In the genomic region with DNA sequence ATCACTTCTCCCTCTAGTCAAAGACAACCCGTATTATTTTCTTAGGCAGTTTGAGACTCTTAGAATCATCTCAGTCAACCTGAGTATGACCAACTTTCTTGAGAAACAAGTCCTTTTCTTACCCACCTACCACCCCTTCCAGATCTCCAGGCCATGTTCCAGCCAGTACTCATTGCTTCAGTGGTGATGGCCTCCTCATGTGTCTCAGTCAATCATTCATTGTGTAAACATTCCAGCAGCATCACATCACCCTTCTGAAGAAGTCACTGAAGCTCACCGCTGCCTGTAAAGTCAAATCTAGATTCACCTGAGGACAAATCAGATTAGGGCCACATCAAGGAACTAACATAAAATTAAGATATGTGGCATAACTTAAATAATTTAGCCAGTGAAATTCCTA, we compare ENCODE assay signal across 16 cellular contexts.
DNase-seq lines count a peak whose midpoint lies in the region; ATAC-seq, FAIRE-seq and TF ChIP-seq lines count a peak whose summit lies in the region.
"Had no signal": no experiment of that assay in that cellular context is flagged by ENCODE, and none has a peak within 500 bp of the region (broad histone marks: within the 10 kb centered on the region; RNA-seq: fewer than 3 reads in every experiment).

No MANE protein-coding gene starts in this region.

- no peak for TF ChIP-seq EP300 in suprapubic skin (IDR thresholded peaks at IDR 0.05)

- peak; percentile 63 for FAIRE-seq in keratinocyte (lab: Jason Lieb, UNC)
- FAIRE-seq: A204.1 had no signal

- no peak for ATAC-seq in CD4-positive, alpha-beta T cell (ENCODE audit: poor library complexity)
- ATAC-seq: activated CD8-positive, alpha-beta memory T cell treated with anti-CD3 and anti-CD28 coated beads, Interleukin-2, amount 10 ng/mL, durations not matched to agents 7 days and 5 days had no signal

- no peak overlapping the region for H3K9ac ChIP-seq in keratinocyte (ENCODE audit: control insufficient read depth, extremely low read depth, insufficient read depth, low read length)

- no peaks in the 10 kb centered on the region for H3K27me3 Mint-ChIP-seq in CD4-positive, alpha-beta T cell
- H3K27me3 Mint-ChIP-seq: activated CD8-positive, alpha-beta memory T cell treated with anti-CD3 and anti-CD28 coated beads, Interleukin-2, amount 10 ng/mL, durations not matched to agents 7 days and 5 days had no signal

- H3K36me3 Mint-ChIP-seq in CD4-positive, alpha-beta T cell (ENCODE audit: low read depth), result no peaks in the 10 kb centered on the region
- H3K36me3 Mint-ChIP-seq: activated CD8-positive, alpha-beta memory T cell treated with anti-CD3 and anti-CD28 coated beads, Interleukin-2, amount 10 ng/mL, durations not matched to agents 7 days and 5 days; IgD-negative memory B cell had no signal

- TF ChIP-seq CTCF in keratinocyte (optimal IDR thresholded peaks at IDR 0.05 in 1 of 3, IDR thresholded peaks at IDR 0.05 in 1 of 3, conservative IDR thresholded peaks at IDR 0.05 in 1 of 3; ENCODE audit: extremely low read depth in 1 of 3, insufficient read depth in 2 of 3, low read length in 3 of 3) (no peak), suprapubic skin (IDR thresholded peaks at IDR 0.05) (no peak)
- TF ChIP-seq CTCF in CD4-positive, alpha-beta T cell (IDR thresholded peaks at IDR 0.05), result no peak

- H3K4me3 ChIP-seq in keratinocyte (ENCODE audit: control insufficient read depth in 2 of 3, extremely low read depth in 1 of 3, insufficient read depth in 2 of 3, low read depth in 1 of 3, low read length in 3 of 3) (no peak overlapping the region), suprapubic skin (no peak overlapping the region)
- H3K4me3 ChIP-seq: lung had no signal

- H3K36me3 ChIP-seq in keratinocyte (ENCODE audit: control insufficient read depth in 2 of 2, extremely low read depth in 1 of 2, insufficient read depth in 2 of 2, low read length in 2 of 2) (no peaks in the 10 kb centered on the region), suprapubic skin (no peaks in the 10 kb centered on the region)

- CTCF ChIA-PET in CD4-positive, alpha-beta T cell (lab: Charles Lee), result no interaction called here

- no peak overlapping the region for H3K4me3 Mint-ChIP-seq in CD4-positive, alpha-beta T cell
- H3K4me3 Mint-ChIP-seq: activated CD8-positive, alpha-beta memory T cell treated with anti-CD3 and anti-CD28 coated beads, Interleukin-2, amount 10 ng/mL, durations not matched to agents 7 days and 5 days; IgD-negative memory B cell had no signal

- H3K4me1 ChIP-seq in keratinocyte (ENCODE audit: control insufficient read depth, extremely low read depth, insufficient read depth, low read length) (no peaks in the 10 kb centered on the region), suprapubic skin (no peaks in the 10 kb centered on the region)

- intact Hi-C loops in CD4-positive, alpha-beta T cell (cut with DNase I, micrococcal nuclease), result no loop called here

- DNase-seq in SIG-M5 treated with dmso at 0.1 percent for 504 hours (lab: John Stamatoyannopoulos, UW; ENCODE audit: unreplicated experiment) (peak; percentile 20), SIG-M5 (lab: John Stamatoyannopoulos, UW) (no peak), SW480 (ENCODE audit: low spot score) (peak; percentile 13), keratinocyte (ENCODE audit: low read depth, low spot score) (no peak), stromal cell of bone marrow (ENCODE audit: low read depth) (peak; percentile 10), suprapubic skin (ENCODE audit: low spot score in 2 of 2) (no peak), ecto neural progenitor cell (ENCODE audit: low spot score) (no peak)
- no peak for DNase-seq in CD4-positive, alpha-beta T cell
- DNase-seq: activated CD8-positive, alpha-beta memory T cell treated with anti-CD3 and anti-CD28 coated beads, Interleukin-2, amount 10 ng/mL, durations not matched to agents 7 days and 5 days; activated naive CD4-positive, alpha-beta T cell; NCI-H69; SHP77 treated with DMSO at 0.1 percent for 48 hours had no signal

- H3K9me3 Mint-ChIP-seq in CD4-positive, alpha-beta T cell, result no peaks in the 10 kb centered on the region

- dilution Hi-C loops in keratinocyte (cut with MboI; ENCODE audit: extremely low pct_ligation_motif_present, low sequenced_read_pairs), result no loop called here

- H3K4me1 Mint-ChIP-seq in CD4-positive, alpha-beta T cell (ENCODE audit: low read depth), result no peaks in the 10 kb centered on the region
- H3K4me1 Mint-ChIP-seq: activated CD8-positive, alpha-beta memory T cell treated with anti-CD3 and anti-CD28 coated beads, Interleukin-2, amount 10 ng/mL, durations not matched to agents 7 days and 5 days; IgD-negative memory B cell had no signal

- no peak overlapping the region for H2AFZ ChIP-seq in keratinocyte (ENCODE audit: control insufficient read depth, low read length)

- no peaks in the 10 kb centered on the region for H3K79me2 ChIP-seq in keratinocyte (ENCODE audit: control insufficient read depth, insufficient read depth, low read length)

- H3K27ac ChIP-seq in keratinocyte (ENCODE audit: control insufficient read depth, insufficient read depth, low read length) (no peak overlapping the region), suprapubic skin (no peak overlapping the region)
- no peak overlapping the region for H3K27ac ChIP-seq in CD4-positive, alpha-beta T cell (ENCODE audit: low read depth, low read length)
- H3K27ac ChIP-seq: VCaP had no signal

- no peak overlapping the region for H3K27ac Mint-ChIP-seq in CD4-positive, alpha-beta T cell
- H3K27ac Mint-ChIP-seq: activated CD8-positive, alpha-beta memory T cell treated with anti-CD3 and anti-CD28 coated beads, Interleukin-2, amount 10 ng/mL, durations not matched to agents 7 days and 5 days; IgD-negative memory B cell had no signal

- H4K20me1 ChIP-seq in keratinocyte (ENCODE audit: control insufficient read depth, extremely low read depth, insufficient read depth, low read length), result no peaks in the 10 kb centered on the region

- H3K9me3 ChIP-seq in keratinocyte (ENCODE audit: control insufficient read depth, low read depth, low read length), result no peaks in the 10 kb centered on the region
- no peaks in the 10 kb centered on the region for H3K9me3 ChIP-seq in suprapubic skin
- no peaks in the 10 kb centered on the region for H3K9me3 ChIP-seq in CD4-positive, alpha-beta T cell (ENCODE audit: control insufficient read depth, low read length)

- TF ChIP-seq POLR2A in suprapubic skin (IDR thresholded peaks at IDR 0.05), result no peak

- H3K9me1 ChIP-seq in keratinocyte (ENCODE audit: control insufficient read depth, extremely low read depth, insufficient read depth, low read length), result no peaks in the 10 kb centered on the region

- H3K27me3 ChIP-seq in keratinocyte (ENCODE audit: control insufficient read depth, extremely low read depth, insufficient read depth, low read length) (no peaks in the 10 kb centered on the region), suprapubic skin (no peaks in the 10 kb centered on the region)
- no peaks in the 10 kb centered on the region for H3K27me3 ChIP-seq in CD4-positive, alpha-beta T cell (ENCODE audit: control insufficient read depth, insufficient read depth, low read length)

- 85% methylated on average over 2 of the region's 2 CpGs for WGBS in suprapubic skin

- POLR2A ChIA-PET in CD4-positive, alpha-beta T cell (lab: Charles Lee), result no interaction called here

- no peak overlapping the region for H3K4me2 ChIP-seq in keratinocyte (ENCODE audit: control insufficient read depth, extremely low read depth, insufficient read depth, low read depth, low read length)

Comparison
In these comparisons a context has a peak if more than half of its experiments do, and no peak if none do; other contexts are left out.
1. DNase-seq: peak in SIG-M5 treated with dmso at 0.1 percent for 504 hours (single experiment), SW480 (single experiment) and stromal cell of bone marrow (single experiment); none in SIG-M5 (single experiment), keratinocyte (single experiment), suprapubic skin (0 of 2), ecto neural progenitor cell (single experiment) and CD4-positive, alpha-beta T cell (0 of 10).